1 cellular context compared by ENCODE assay signal in the genomic region with DNA sequence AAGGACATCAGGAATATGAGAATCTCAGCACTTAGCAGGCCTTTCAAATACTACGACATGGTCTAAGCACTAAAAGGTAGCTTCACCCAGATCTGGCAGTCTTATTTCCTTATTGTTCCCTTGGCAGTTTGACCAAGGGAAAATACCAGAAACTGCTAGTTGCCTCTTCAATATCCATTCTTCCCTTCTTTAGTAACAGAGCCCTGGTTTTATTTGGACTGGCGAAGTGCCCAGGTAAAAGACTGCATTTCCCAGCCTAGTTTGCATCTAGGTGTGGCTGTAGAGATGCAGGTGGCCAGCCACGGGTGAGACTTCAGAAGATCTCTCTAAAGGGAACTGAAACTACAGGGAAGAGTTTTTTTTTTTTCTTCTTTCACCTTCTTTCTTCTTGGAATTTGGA.
TF ChIP-seq lines count a peak whose summit lies in the region.

No MANE protein-coding gene starts in this region.

TF ChIP-seq in HepG2, 621 proteins besides CTCF, POLR2A, EP300 and RAD21:
- TF ChIP-seq, protein P1, sequence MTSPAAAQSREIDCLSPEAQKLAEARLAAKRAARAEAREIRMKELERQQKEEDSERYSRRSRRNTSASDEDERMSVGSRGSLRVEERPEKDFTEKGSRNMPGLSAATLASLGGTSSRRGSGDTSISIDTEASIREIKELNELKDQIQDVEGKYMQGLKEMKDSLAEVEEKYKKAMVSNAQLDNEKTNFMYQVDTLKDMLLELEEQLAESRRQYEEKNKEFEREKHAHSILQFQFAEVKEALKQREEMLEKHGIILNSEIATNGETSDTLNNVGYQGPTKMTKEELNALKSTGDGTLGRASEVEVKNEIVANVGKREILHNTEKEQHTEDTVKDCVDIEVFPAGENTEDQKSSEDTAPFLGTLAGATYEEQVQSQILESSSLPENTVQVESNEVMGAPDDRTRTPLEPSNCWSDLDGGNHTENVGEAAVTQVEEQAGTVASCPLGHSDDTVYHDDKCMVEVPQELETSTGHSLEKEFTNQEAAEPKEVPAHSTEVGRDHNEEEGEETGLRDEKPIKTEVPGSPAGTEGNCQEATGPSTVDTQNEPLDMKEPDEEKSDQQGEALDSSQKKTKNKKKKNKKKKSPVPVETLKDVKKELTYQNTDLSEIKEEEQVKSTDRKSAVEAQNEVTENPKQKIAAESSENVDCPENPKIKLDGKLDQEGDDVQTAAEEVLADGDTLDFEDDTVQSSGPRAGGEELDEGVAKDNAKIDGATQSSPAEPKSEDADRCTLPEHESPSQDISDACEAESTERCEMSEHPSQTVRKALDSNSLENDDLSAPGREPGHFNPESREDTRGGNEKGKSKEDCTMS (CRISPR knock-in tag; conservative IDR thresholded peaks at IDR 0.05): no peak
- TF ChIP-seq ATM (IDR thresholded peaks at IDR 0.05; ENCODE audit: borderline replicate concordance) (no peak), PAX8 (CRISPR knock-in tag; IDR thresholded peaks at IDR 0.05; ENCODE audit: borderline replicate concordance) (no peak), ZNF337 (CRISPR knock-in tag; IDR thresholded peaks at IDR 0.05; ENCODE audit: borderline replicate concordance, low read depth) (no peak)
- TF ChIP-seq, protein P2, sequence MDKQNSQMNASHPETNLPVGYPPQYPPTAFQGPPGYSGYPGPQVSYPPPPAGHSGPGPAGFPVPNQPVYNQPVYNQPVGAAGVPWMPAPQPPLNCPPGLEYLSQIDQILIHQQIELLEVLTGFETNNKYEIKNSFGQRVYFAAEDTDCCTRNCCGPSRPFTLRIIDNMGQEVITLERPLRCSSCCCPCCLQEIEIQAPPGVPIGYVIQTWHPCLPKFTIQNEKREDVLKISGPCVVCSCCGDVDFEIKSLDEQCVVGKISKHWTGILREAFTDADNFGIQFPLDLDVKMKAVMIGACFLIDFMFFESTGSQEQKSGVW (CRISPR knock-in tag; IDR thresholded peaks at IDR 0.05; ENCODE audit: borderline replicate concordance): no peak
- TF ChIP-seq, protein P3, sequence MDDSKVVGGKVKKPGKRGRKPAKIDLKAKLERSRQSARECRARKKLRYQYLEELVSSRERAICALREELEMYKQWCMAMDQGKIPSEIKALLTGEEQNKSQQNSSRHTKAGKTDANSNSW (CRISPR knock-in tag; IDR thresholded peaks at IDR 0.05; ENCODE audit: borderline replicate concordance): no peak
